Comparison of ENCODE assay signal across 6 cellular contexts in the genomic region with DNA sequence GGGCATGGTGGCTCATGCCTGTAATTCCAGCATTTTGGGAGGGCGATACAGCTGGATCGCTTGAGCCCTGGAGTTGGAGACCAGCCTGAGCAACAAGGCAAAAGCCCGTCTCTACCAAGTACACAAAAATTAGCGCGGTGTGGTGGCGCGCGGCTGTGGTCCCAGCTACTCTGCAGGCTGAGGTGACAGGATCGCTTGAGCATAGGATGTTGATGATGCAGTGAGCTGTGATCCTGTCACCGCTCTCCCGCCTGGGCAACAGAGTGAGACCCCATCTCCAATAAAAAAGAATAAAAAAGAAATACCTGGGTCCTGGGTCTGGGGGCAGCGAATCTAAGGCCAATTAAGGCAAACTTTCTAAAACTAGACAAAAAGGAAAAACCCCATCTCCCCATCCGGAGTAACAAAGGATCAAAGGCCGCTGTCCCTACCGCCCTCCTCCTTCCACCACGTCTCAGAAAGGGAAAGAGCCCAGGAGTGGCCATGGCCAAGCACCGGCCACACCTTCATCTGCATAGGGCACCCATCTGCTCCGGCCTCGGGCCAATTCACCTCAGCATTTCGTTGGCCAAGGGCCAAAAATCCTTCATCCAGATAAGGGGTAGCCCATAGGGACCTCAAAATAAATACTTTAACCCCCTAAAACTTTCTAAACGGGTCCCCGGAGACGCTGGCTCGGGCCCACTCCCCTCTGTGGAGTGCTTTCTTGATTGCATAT. TPM values are rescaled to one million over a fixed set of nuclear protein-coding genes. Genes with fewer than 3 reads are reported as not detected.
DNase-seq lines count a peak whose midpoint lies in the region; ATAC-seq and TF ChIP-seq lines count a peak whose summit lies in the region.

No MANE protein-coding gene starts in this region.

- H3K27me3 ChIP-seq in foreskin keratinocyte: no peaks in the 10 kb centered on the region

- peaks cover 32 to 45% of the 10 kb centered on the region in 2 donors for H3K36me3 Mint-ChIP-seq in stimulated activated naive B cell treated with anti-CD40 and anti-IgM and Interleukin-4, amounts not matched to agents 10 μg/mL and 1 μg/mL and 100 μg/mL, for 72 hours

- H3K4me1 Mint-ChIP-seq in stimulated activated naive B cell treated with anti-CD40 and anti-IgM and Interleukin-4, amounts not matched to agents 10 μg/mL and 1 μg/mL and 100 μg/mL, for 72 hours: peaks cover 17 to 45% of the 10 kb centered on the region in 2 donors

- peak; percentile 59 for DNase-seq in OCI-M1 (lab: John Stamatoyannopoulos, UW)
- DNase-seq in foreskin keratinocyte: peak in 1 of 2 donors; percentile 2
- peak; percentile 22 for DNase-seq in stimulated activated naive B cell treated with anti-CD40 and anti-IgM and Interleukin-4, amounts not matched to agents 10 μg/mL and 1 μg/mL and 100 μg/mL, for 72 hours
- no peak for DNase-seq in D341Med (ENCODE audit: low spot score)
- no peak for DNase-seq in middle frontal gyrus (ENCODE audit: extremely low spot score, low spot score)

- no peak for TF ChIP-seq CTCF in foreskin keratinocyte (conservative IDR thresholded peaks at IDR 0.05)

- peaks cover 5 to 9% of the 10 kb centered on the region in 2 donors for H3K9me3 Mint-ChIP-seq in stimulated activated naive B cell treated with anti-CD40 and anti-IgM and Interleukin-4, amounts not matched to agents 10 μg/mL and 1 μg/mL and 100 μg/mL, for 72 hours

- no peaks in the 10 kb centered on the region for H3K4me1 ChIP-seq in foreskin keratinocyte

- peak overlapping the region; percentile 94 for H3K27ac ChIP-seq in foreskin keratinocyte

- H3K27ac Mint-ChIP-seq in stimulated activated naive B cell treated with anti-CD40 and anti-IgM and Interleukin-4, amounts not matched to agents 10 μg/mL and 1 μg/mL and 100 μg/mL, for 72 hours: peak overlapping the region; percentile 93

- no peaks in the 10 kb centered on the region for H3K27me3 Mint-ChIP-seq in stimulated activated naive B cell treated with anti-CD40 and anti-IgM and Interleukin-4, amounts not matched to agents 10 μg/mL and 1 μg/mL and 100 μg/mL, for 72 hours

- peak; percentile 15 for ATAC-seq in GM21619 (IDR thresholded peaks at IDR 0.05; ENCODE audit: unreplicated experiment)
- peak; percentile 32 for ATAC-seq in foreskin keratinocyte
- peak; percentile 8 to 9 for ATAC-seq in stimulated activated naive B cell treated with anti-CD40 and anti-IgM and Interleukin-4, amounts not matched to agents 10 μg/mL and 1 μg/mL and 100 μg/mL, for 72 hours (replicated peaks)

- peak overlapping the region; percentile 92 to 98 for H3K4me3 Mint-ChIP-seq in stimulated activated naive B cell treated with anti-CD40 and anti-IgM and Interleukin-4, amounts not matched to agents 10 μg/mL and 1 μg/mL and 100 μg/mL, for 72 hours

RNA-seq across cellular contexts. Expression of gene ZNF320, which starts 0.8 kb away (rescaled TPM):
- 4.8 and 5.7 TPM in 2 replicates for total RNA-seq in foreskin keratinocyte
- 1.0 and 1.1 TPM in 2 replicates for polyA plus RNA-seq in foreskin keratinocyte

RNA-seq across cellular contexts. Expression of gene ZNF888, which starts 26.6 kb away (rescaled TPM):
- 5.3 and 5.6 TPM in 2 replicates for total RNA-seq in foreskin keratinocyte
- polyA plus RNA-seq in foreskin keratinocyte: 1.1 and 1.4 TPM in 2 replicates

RNA-seq across cellular contexts. Expression of gene ZNF468, which starts 39.2 kb away (rescaled TPM):
- total RNA-seq in foreskin keratinocyte: 12.5 and 18.8 TPM in 2 replicates
- 3.7 and 3.8 TPM in 2 replicates for polyA plus RNA-seq in foreskin keratinocyte

Comparison
In these comparisons a context has a peak if more than half of its experiments do, and no peak if none do; other contexts are left out.
1. DNase-seq: peak in OCI-M1 (single experiment) and stimulated activated naive B cell treated with anti-CD40 and anti-IgM and Interleukin-4, amounts not matched to agents 10 μg/mL and 1 μg/mL and 100 μg/mL, for 72 hours (single experiment); none in D341Med (single experiment) and middle frontal gyrus (single experiment).
2. Peak in every context shown above with its lines, with median percentiles within 50 percentile points of each other: ATAC-seq.